31 cellular contexts compared by ENCODE assay signal in the genomic region with DNA sequence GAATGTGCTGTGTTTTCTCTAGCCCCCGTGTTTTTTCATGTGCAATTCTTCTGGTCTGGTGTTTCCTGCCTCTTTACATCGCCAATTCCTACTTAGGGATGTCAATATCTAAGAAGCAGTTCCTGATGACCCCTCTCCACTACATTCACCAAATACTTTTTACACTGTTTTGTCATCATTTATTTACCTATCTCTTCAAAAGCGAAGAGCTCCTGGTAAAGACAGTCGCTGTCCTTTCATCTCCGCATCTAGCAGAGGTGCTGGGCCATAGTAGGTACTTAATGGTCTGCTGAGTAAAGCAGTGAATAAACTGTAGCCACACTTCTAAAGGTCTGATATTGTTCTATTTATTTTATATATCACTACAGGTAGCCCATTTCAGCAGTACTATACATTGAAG.
"Had no signal": no experiment of that assay in that cellular context is flagged by ENCODE, and none has a peak within 500 bp of the region (broad histone marks: within the 10 kb centered on the region; RNA-seq: fewer than 3 reads in every experiment).

No MANE protein-coding gene starts in this region.

- H3K4me1 Mint-ChIP-seq: nephron had no signal

- H3K36me3 ChIP-seq: ovary had no signal

- H3K27me3 ChIP-seq: esophagus muscularis mucosa, foreskin keratinocyte, gastroesophageal sphincter, heart left ventricle, hepatocyte, ovary, tibial nerve, upper lobe of left lung had no signal

- FAIRE-seq: endothelial cell of umbilical vein, kidney, urothelium cell line had no signal

- DNase-seq: dermis blood vessel endothelial cell; effector memory CD4-positive, alpha-beta T cell; foreskin keratinocyte; heart left ventricle; kidney; mesendoderm; midbrain; naive thymus-derived CD4-positive, alpha-beta T cell; occipital lobe; ovary; posterior cingulate gyrus; retina; stimulated activated CD4-positive, alpha-beta T cell treated with anti-CD3 and anti-CD28 coated beads, Interleukin-12 subunit alpha, Interleukin-12 subunit beta, amount 100 ng/mL, for 4 hours; stimulated activated CD4-positive, alpha-beta T cell treated with anti-CD3 and anti-CD28 coated beads, Interleukin-1b, Interleukin-23, amount 100 ng/mL, for 48 hours; stimulated activated CD4-positive, alpha-beta T cell treated with anti-CD3 and anti-CD28 coated beads, Interleukin-4, amount 100 ng/mL, for 1 hour; stimulated activated naive B cell treated with anti-CD40 and anti-IgM and Interleukin-4, amounts not matched to agents 10 μg/mL and 1 μg/mL and 100 μg/mL, for 72 hours; upper lobe of left lung had no signal

- H3K4me1 ChIP-seq: foreskin keratinocyte, heart left ventricle, tibial nerve, upper lobe of left lung had no signal

- H3K27ac ChIP-seq: coronary artery, esophagus muscularis mucosa, foreskin keratinocyte, gastroesophageal sphincter, heart left ventricle, hepatocyte, ovary, thoracic aorta, tibial nerve, upper lobe of left lung had no signal

- H3K27ac Mint-ChIP-seq: naive thymus-derived CD4-positive, alpha-beta T cell; nephron; stimulated activated naive B cell treated with anti-CD40 and anti-IgM and Interleukin-4, amounts not matched to agents 10 μg/mL and 1 μg/mL and 100 μg/mL, for 72 hours; stimulated activated naive CD8-positive, alpha-beta T cell treated with anti-CD3 and anti-CD28 coated beads, Interleukin-15, Interleukin-2, amounts not matched to agents 100 ng/mL and 50 ng/mL, for 24 hours had no signal

- H3K4me3 Mint-ChIP-seq: naive thymus-derived CD4-positive, alpha-beta T cell; nephron; stimulated activated naive B cell treated with anti-CD40 and anti-IgM and Interleukin-4, amounts not matched to agents 10 μg/mL and 1 μg/mL and 100 μg/mL, for 72 hours; stimulated activated naive CD8-positive, alpha-beta T cell treated with anti-CD3 and anti-CD28 coated beads, Interleukin-15, Interleukin-2, amounts not matched to agents 100 ng/mL and 50 ng/mL, for 24 hours had no signal

- H3K4me3 ChIP-seq: coronary artery, esophagus muscularis mucosa, gastroesophageal sphincter, heart left ventricle, hepatocyte, lung, ovary, smooth muscle cell, thoracic aorta, tibial nerve, upper lobe of left lung had no signal

- H3K9me3 ChIP-seq: esophagus muscularis mucosa, gastroesophageal sphincter, heart left ventricle, ovary, thoracic aorta, tibial nerve, upper lobe of left lung had no signal

- H3K9me3 Mint-ChIP-seq: naive thymus-derived CD4-positive, alpha-beta T cell; nephron; stimulated activated naive CD8-positive, alpha-beta T cell treated with anti-CD3 and anti-CD28 coated beads, Interleukin-15, Interleukin-2, amounts not matched to agents 100 ng/mL and 50 ng/mL, for 24 hours had no signal

- ATAC-seq: foreskin keratinocyte; gastroesophageal sphincter; heart left ventricle; left lobe of liver; naive thymus-derived CD4-positive, alpha-beta T cell; sciatic nerve; stimulated activated naive B cell treated with anti-CD40 and anti-IgM and Interleukin-4, amounts not matched to agents 10 μg/mL and 1 μg/mL and 100 μg/mL, for 72 hours had no signal

- H3K27me3 Mint-ChIP-seq: naive thymus-derived CD4-positive, alpha-beta T cell; stimulated activated naive B cell treated with anti-CD40 and anti-IgM and Interleukin-4, amounts not matched to agents 10 μg/mL and 1 μg/mL and 100 μg/mL, for 72 hours; stimulated activated naive CD8-positive, alpha-beta T cell treated with anti-CD3 and anti-CD28 coated beads, Interleukin-15, Interleukin-2, amounts not matched to agents 100 ng/mL and 50 ng/mL, for 24 hours had no signal
